35 cellular contexts compared by ENCODE assay signal in the genomic region with DNA sequence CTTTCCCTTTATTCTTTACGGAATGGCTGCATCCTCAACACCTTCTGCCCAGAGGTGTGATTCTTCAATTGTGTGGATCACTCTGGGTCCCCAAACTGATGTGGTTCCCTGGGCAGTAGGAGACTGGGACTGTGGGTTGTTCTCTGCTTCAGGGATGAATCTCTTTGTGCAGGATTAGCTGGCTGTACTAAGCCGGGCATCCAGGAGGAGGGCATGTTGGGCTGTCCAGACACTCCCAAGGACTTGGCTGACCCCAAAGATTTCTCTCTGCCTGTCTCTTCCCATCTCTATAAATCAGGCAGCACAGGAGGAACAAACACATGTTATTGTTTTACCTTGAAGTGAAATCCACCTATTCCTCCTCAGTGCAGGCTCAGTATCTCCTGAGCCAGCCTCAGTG.
"Had no signal": no experiment of that assay in that cellular context is flagged by ENCODE, and none has a peak within 500 bp of the region (broad histone marks: within the 10 kb centered on the region; RNA-seq: fewer than 3 reads in every experiment).

No MANE protein-coding gene starts in this region.

- DNase-seq: activated B cell treated with CpG ODN at 0.5 μM for 24 hours; activated CD4-positive, alpha-beta T cell treated with anti-CD3 and anti-CD28 coated beads for 4 hours; activated CD4-positive, alpha-beta T cell treated with anti-CD3 and anti-CD28 coated beads, Interleukin-2, amount 50 U/mL, for 1 hour; activated CD4-positive, CD25-positive, alpha-beta regulatory T cell treated with anti-CD3 and anti-CD28 coated beads, Interleukin-2, amount 50 U/mL, for 72 hours; activated CD8-positive, alpha-beta T cell treated with anti-CD3 and anti-CD28 coated beads, Interleukin-2, amount 10 ng/mL, durations not matched to agents 7 days and 5 days; activated gamma-delta T cell; activated naive CD4-positive, alpha-beta T cell treated with Interleukin-2 at 50 U/mL for 16 hours; activated naive CD8-positive, alpha-beta T cell treated with anti-CD3 and anti-CD28 coated beads, Interleukin-2, amount 10 ng/mL, durations not matched to agents 7 days and 5 days; activated T-cell treated with anti-CD3 and anti-CD28 coated beads, Interleukin-2, amount 50 U/mL, for 24 hours; body of pancreas; MM.1S; MV-4-11; NCI-H1092; NCI-H1417; NCI-H146; NCI-H187 treated with DMSO at 0.1 percent for 48 hours; NCI-H2081; NCI-H2171 treated with DMSO at 0.1 percent for 48 hours; NCI-H2227 treated with DMSO at 0.1 percent for 48 hours; NCI-H446; NCI-H510A treated with DMSO at 0.1 percent for 48 hours; NCI-H526 treated with DMSO at 0.1 percent for 48 hours; NCI-H774; PC-3; Peyer's patch; RPMI8226; SHP77 treated with DMSO at 0.1 percent for 48 hours; SK-N-SH had no signal

- H3K27ac Mint-ChIP-seq: activated B cell treated with CpG ODN at 0.5 μM for 24 hours; activated CD8-positive, alpha-beta T cell treated with anti-CD3 and anti-CD28 coated beads, Interleukin-2, amount 10 ng/mL, durations not matched to agents 7 days and 5 days; activated naive CD4-positive, alpha-beta T cell treated with anti-CD3 and anti-CD28 coated beads, Interleukin-2, amount 50 U/mL, for 24 hours; activated naive CD8-positive, alpha-beta T cell treated with anti-CD3 and anti-CD28 coated beads, Interleukin-2, amount 10 ng/mL, durations not matched to agents 7 days and 5 days; activated T-cell treated with anti-CD3 and anti-CD28 coated beads, Interleukin-2, amount 50 U/mL, for 24 hours; activated T-helper 2 cell treated with anti-CD3 and anti-CD28 coated beads, Interferon-gamma antibody, Interleukin-2, Interleukin-4, amounts not matched to agents 10 μg/mL and 5 μg/mL and 100 μg/mL, durations not matched to agents 14 hours and 24 hours and 36 hours; T-helper 1 cell treated with Interleukin-12 subunit alpha and Interleukin-12 subunit beta and Interleukin-4 antibody, amounts not matched to agents 30 μg/mL and 1 μg/mL, for 36 hours; T-helper 2 cell treated with Interferon-gamma antibody and Interleukin-4, amounts not matched to agents 5 μg/mL and 100 μg/mL, for 36 hours had no signal

- H3K36me3 ChIP-seq: breast epithelium, Peyer's patch had no signal

- H3K4me2 ChIP-seq: KMS-11, SK-N-SH had no signal

- H3K27me3 ChIP-seq: body of pancreas, breast epithelium, Peyer's patch, SJSA1 had no signal

- ATAC-seq: activated CD8-positive, alpha-beta T cell treated with anti-CD3 and anti-CD28 coated beads, Interleukin-2, amount 10 ng/mL, durations not matched to agents 7 days and 5 days; body of pancreas; PC-3 had no signal

- H3K27ac ChIP-seq: body of pancreas, breast epithelium, KMS-11, Peyer's patch, SJSA1 had no signal

- H3K9me3 Mint-ChIP-seq: activated B cell treated with CpG ODN at 0.5 μM for 24 hours; activated naive CD4-positive, alpha-beta T cell treated with anti-CD3 and anti-CD28 coated beads, Interleukin-2, amount 50 U/mL, for 24 hours; activated naive CD8-positive, alpha-beta T cell treated with anti-CD3 and anti-CD28 coated beads, Interleukin-2, amount 10 ng/mL, durations not matched to agents 7 days and 5 days; activated T-cell treated with anti-CD3 and anti-CD28 coated beads, Interleukin-2, amount 50 U/mL, for 24 hours; activated T-helper 2 cell treated with anti-CD3 and anti-CD28 coated beads, Interferon-gamma antibody, Interleukin-2, Interleukin-4, amounts not matched to agents 10 μg/mL and 5 μg/mL and 100 μg/mL, durations not matched to agents 14 hours and 24 hours and 36 hours; T-helper 1 cell treated with Interleukin-12 subunit alpha and Interleukin-12 subunit beta and Interleukin-4 antibody, amounts not matched to agents 30 μg/mL and 1 μg/mL, for 36 hours; T-helper 2 cell treated with Interferon-gamma antibody and Interleukin-4, amounts not matched to agents 5 μg/mL and 100 μg/mL, for 36 hours had no signal

- H3K9me2 ChIP-seq: SK-N-SH had no signal

- H3K4me3 ChIP-seq: body of pancreas, breast epithelium, Peyer's patch, SJSA1 had no signal

- H3K9me3 ChIP-seq: body of pancreas, breast epithelium, Peyer's patch, SJSA1, SK-N-SH had no signal

- H3K9ac ChIP-seq: KMS-11, SK-N-SH had no signal

- H3K27me3 Mint-ChIP-seq: activated B cell treated with CpG ODN at 0.5 μM for 24 hours; activated naive CD4-positive, alpha-beta T cell treated with anti-CD3 and anti-CD28 coated beads, Interleukin-2, amount 50 U/mL, for 24 hours; activated naive CD8-positive, alpha-beta T cell treated with anti-CD3 and anti-CD28 coated beads, Interleukin-2, amount 10 ng/mL, durations not matched to agents 7 days and 5 days; activated T-cell treated with anti-CD3 and anti-CD28 coated beads, Interleukin-2, amount 50 U/mL, for 24 hours had no signal

- H3K4me3 Mint-ChIP-seq: activated B cell treated with CpG ODN at 0.5 μM for 24 hours; activated CD8-positive, alpha-beta T cell treated with anti-CD3 and anti-CD28 coated beads, Interleukin-2, amount 10 ng/mL, durations not matched to agents 7 days and 5 days; activated naive CD4-positive, alpha-beta T cell treated with anti-CD3 and anti-CD28 coated beads, Interleukin-2, amount 50 U/mL, for 24 hours; activated naive CD8-positive, alpha-beta T cell treated with anti-CD3 and anti-CD28 coated beads, Interleukin-2, amount 10 ng/mL, durations not matched to agents 7 days and 5 days; activated T-cell treated with anti-CD3 and anti-CD28 coated beads, Interleukin-2, amount 50 U/mL, for 24 hours; T-helper 1 cell treated with Interleukin-12 subunit alpha and Interleukin-12 subunit beta and Interleukin-4 antibody, amounts not matched to agents 30 μg/mL and 1 μg/mL, for 36 hours; T-helper 2 cell treated with Interferon-gamma antibody and Interleukin-4, amounts not matched to agents 5 μg/mL and 100 μg/mL, for 36 hours had no signal
